ENCODE assay signal across 9 cellular contexts in genomic region chr15:69454953-69455352, GRCh38. TPM values are rescaled to one million over a fixed set of nuclear protein-coding genes. Genes with fewer than 3 reads are reported as not detected.
DNase-seq lines count a peak whose midpoint lies in the region; ATAC-seq and TF ChIP-seq lines count a peak whose summit lies in the region.
"Had no signal": no experiment of that assay in that cellular context is flagged by ENCODE, and none has a peak within 500 bp of the region (broad histone marks: within the 10 kb centered on the region; RNA-seq: fewer than 3 reads in every experiment).

No MANE protein-coding gene starts in this region.

- H3K36me3 ChIP-seq in RWPE2 (ENCODE audit: low read depth) (peaks cover 53% of the 10 kb centered on the region), skeletal muscle tissue (ENCODE audit: control insufficient read depth in 3 of 3, insufficient read depth in 3 of 3, low read length in 3 of 3) (peaks cover 18 to 21% (median 20%) of the 10 kb centered on the region in 3 donors)

- H3K4me3 Mint-ChIP-seq in activated CD4-positive, alpha-beta T cell treated with anti-CD3 and anti-CD28 coated beads, Interleukin-2, amount 10 ng/mL, durations not matched to agents 24 days and 14 days = peak overlapping the region; percentile 99

- intact Hi-C loops in activated CD4-positive, alpha-beta T cell treated with anti-CD3 and anti-CD28 coated beads, Interleukin-2, amount 10 ng/mL, durations not matched to agents 24 days and 14 days (cut with micrococcal nuclease) = no loop called here

- ATAC-seq in RWPE2 (ENCODE audit: low read depth) = no peak
- no peak for ATAC-seq in GM19328 (IDR thresholded peaks at IDR 0.05; ENCODE audit: unreplicated experiment)

- H3K9ac ChIP-seq in skeletal muscle tissue (ENCODE audit: low read depth in 1 of 3, low read length in 3 of 3) = peak overlapping the region in 1 of 3 donors; percentile 55

- H3K4me1 ChIP-seq in RWPE2 (ENCODE audit: insufficient read depth, poor library complexity, severe bottlenecking) (peaks cover 17% of the 10 kb centered on the region), skeletal muscle tissue (ENCODE audit: control insufficient read depth in 3 of 3, insufficient read depth in 3 of 3, low read length in 3 of 3) (peaks cover 25 to 51% (median 33%) of the 10 kb centered on the region in 3 donors)

- peak overlapping the region; percentile 85 for H3K27ac ChIP-seq in RWPE2 (ENCODE audit: poor library complexity, severe bottlenecking)
- peak overlapping the region; percentile 87 for H3K27ac ChIP-seq in epithelial cell of prostate
- H3K27ac ChIP-seq in skeletal muscle tissue (ENCODE audit: low read depth, low read length) = no peak overlapping the region

- DNase-seq in activated CD4-positive, alpha-beta T cell treated with anti-CD3 and anti-CD28 coated beads, Interleukin-2, amount 10 ng/mL, durations not matched to agents 24 days and 14 days = no peak
- DNase-seq in activated CD4-positive, alpha-beta T cell treated with anti-CD3 and anti-CD28 coated beads, Interleukin-2, amount 50 U/mL, for 48 hours = no peak
- DNase-seq in RWPE2 (ENCODE audit: low spot score) (no peak), epithelial cell of prostate (ENCODE audit: low read depth, low spot score) (no peak), OCI-M1 (lab: John Stamatoyannopoulos, UW) (no peak), GM10266 (ENCODE audit: extremely low spot score) (no peak)
- DNase-seq: stimulated activated CD8-positive, alpha-beta memory T cell treated with anti-CD3 and anti-CD28 coated beads, Interleukin-4, amount 100 ng/mL, for 48 hours had no signal

- H3K4me3 ChIP-seq in RWPE2 (ENCODE audit: severe bottlenecking) = peak overlapping the region; percentile 92
- H3K4me3 ChIP-seq in skeletal muscle tissue (ENCODE audit: low read length in 3 of 3) = peak overlapping the region in 2 of 3 donors; percentile 44 to 55

- H3K4me1 Mint-ChIP-seq in activated CD4-positive, alpha-beta T cell treated with anti-CD3 and anti-CD28 coated beads, Interleukin-2, amount 10 ng/mL, durations not matched to agents 24 days and 14 days = peaks cover 35% of the 10 kb centered on the region

- peak overlapping the region; percentile 73 for H3K27ac Mint-ChIP-seq in activated CD4-positive, alpha-beta T cell treated with anti-CD3 and anti-CD28 coated beads, Interleukin-2, amount 10 ng/mL, durations not matched to agents 24 days and 14 days

- H3K27me3 Mint-ChIP-seq in activated CD4-positive, alpha-beta T cell treated with anti-CD3 and anti-CD28 coated beads, Interleukin-2, amount 10 ng/mL, durations not matched to agents 24 days and 14 days = no peaks in the 10 kb centered on the region

- H3K36me3 Mint-ChIP-seq in activated CD4-positive, alpha-beta T cell treated with anti-CD3 and anti-CD28 coated beads, Interleukin-2, amount 10 ng/mL, durations not matched to agents 24 days and 14 days (ENCODE audit: low read depth) = peaks cover 53% of the 10 kb centered on the region

- no peak for TF ChIP-seq CTCF in RWPE2 (IDR thresholded peaks at IDR 0.05; ENCODE audit: poor library complexity, severe bottlenecking)
- no peak for TF ChIP-seq CTCF in GM10266 (IDR thresholded peaks at IDR 0.05; ENCODE audit: control insufficient read depth, insufficient read depth, low read depth, missing control alignments)

- H3K9me3 ChIP-seq in RWPE2 (ENCODE audit: severe bottlenecking) = no peaks in the 10 kb centered on the region
- H3K9me3 ChIP-seq in skeletal muscle tissue (ENCODE audit: control insufficient read depth in 3 of 3, low read length in 3 of 3) = no peaks in the 10 kb centered on the region

- H3K27me3 ChIP-seq in RWPE2 (ENCODE audit: insufficient read depth, poor library complexity, severe bottlenecking) (no peaks in the 10 kb centered on the region), skeletal muscle tissue (ENCODE audit: control insufficient read depth in 3 of 3, insufficient read depth in 3 of 3, low read length in 3 of 3) (no peaks in the 10 kb centered on the region)

- H3K9me3 Mint-ChIP-seq in activated CD4-positive, alpha-beta T cell treated with anti-CD3 and anti-CD28 coated beads, Interleukin-2, amount 10 ng/mL, durations not matched to agents 24 days and 14 days = no peaks in the 10 kb centered on the region

RNA-seq across cellular contexts. Expression of gene RPLP1, which starts 2.3 kb away (rescaled TPM):
- 1,827 and 1,829 TPM in 2 replicates for total RNA-seq in activated CD4-positive, alpha-beta T cell treated with anti-CD3 and anti-CD28 coated beads, Interleukin-2, amount 10 ng/mL, durations not matched to agents 24 days and 14 days
- total RNA-seq in skeletal muscle tissue = 119 TPM

RNA-seq across cellular contexts. Expression of gene KIF23, which starts 40.8 kb away (rescaled TPM):
- 36.0 and 40.0 TPM in 2 replicates for total RNA-seq in activated CD4-positive, alpha-beta T cell treated with anti-CD3 and anti-CD28 coated beads, Interleukin-2, amount 10 ng/mL, durations not matched to agents 24 days and 14 days
- total RNA-seq in skeletal muscle tissue = 13.0 TPM

Comparison
In these comparisons a context has a peak if more than half of its experiments do, and no peak if none do; other contexts are left out.
1. RNA of gene RPLP1, which starts 2.3 kb away (total RNA-seq): 1,827 to 1,829 TPM in activated CD4-positive, alpha-beta T cell treated with anti-CD3 and anti-CD28 coated beads, Interleukin-2, amount 10 ng/mL, durations not matched to agents 24 days and 14 days; 119 TPM in skeletal muscle tissue (single experiment); every median in the first group is over 10 times any median in the second.